Comparison of ENCODE assay signal across 31 cellular contexts in the genomic region with DNA sequence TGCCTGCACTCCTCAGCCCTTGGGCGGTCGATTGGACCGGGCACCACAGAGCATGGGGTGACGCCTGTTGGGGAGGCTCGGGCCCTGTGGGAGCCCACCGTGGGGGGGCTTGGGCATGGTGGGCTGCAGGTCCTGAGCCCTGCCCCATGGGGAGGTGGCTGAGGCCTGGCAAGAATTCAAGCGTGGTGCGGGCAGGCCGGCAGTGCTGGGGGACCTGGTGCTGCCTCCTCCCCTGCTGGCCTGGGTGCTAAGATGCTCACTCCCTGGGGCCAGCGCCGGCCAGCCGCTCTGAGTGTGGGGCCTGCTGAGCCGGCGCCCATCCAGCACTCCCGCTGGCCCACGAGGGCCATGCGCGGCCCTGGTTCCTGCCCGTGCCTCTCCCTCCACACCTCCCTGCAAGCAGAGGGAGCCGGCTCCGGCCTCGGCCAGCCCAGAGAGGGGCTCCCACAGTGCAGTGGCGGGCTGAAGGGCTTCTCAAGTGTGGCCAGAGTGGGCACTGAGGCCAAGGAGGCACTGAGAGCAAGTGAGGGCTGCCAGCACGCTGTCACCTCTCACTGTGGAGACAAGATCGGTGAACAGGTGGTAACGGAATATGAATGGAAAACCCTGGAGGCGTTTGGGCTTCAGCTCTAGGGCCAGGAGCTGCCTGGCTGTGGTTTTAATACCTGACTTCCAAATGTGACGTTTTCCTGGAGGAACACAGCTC. TPM values are rescaled to one million over a fixed set of nuclear protein-coding genes. Genes with fewer than 3 reads are reported as not detected.
"Had no signal": no experiment of that assay in that cellular context is flagged by ENCODE, and none has a peak within 500 bp of the region (broad histone marks: within the 10 kb centered on the region; RNA-seq: fewer than 3 reads in every experiment).

No MANE protein-coding gene starts in this region.

- DNase-seq: dermis blood vessel endothelial cell; effector memory CD4-positive, alpha-beta T cell; esophagus squamous epithelium; foreskin melanocyte; glutamatergic neuron; heart right ventricle; hippocampal formation; left cardiac atrium; left lung; mammary epithelial cell; natural killer cell; occipital lobe; ovary; posterior cingulate gyrus; psoas muscle; right cardiac atrium; sigmoid colon; stimulated activated CD4-positive, alpha-beta T cell treated with anti-CD3 and anti-CD28 coated beads, Interleukin-2, amount 100 ng/mL, for 24 hours; stimulated activated CD4-positive, alpha-beta T cell treated with anti-CD3 and anti-CD28 coated beads, Interleukin-4, amount 100 ng/mL, for 24 hours; stimulated activated naive CD4-positive, alpha-beta T cell treated with Interleukin-2 at 50 U/mL for 16 hours; uterus had no signal

- H3K27ac ChIP-seq: coronary artery, esophagus squamous epithelium, heart right ventricle, left lung, ovary, psoas muscle, sigmoid colon, thoracic aorta, tibial nerve, upper lobe of left lung, uterus had no signal

- H3K9me3 ChIP-seq: esophagus squamous epithelium, ovary, psoas muscle, sigmoid colon, thoracic aorta, tibial nerve, upper lobe of left lung, uterus had no signal

- ATAC-seq: left cardiac atrium, left lung, psoas muscle had no signal

- H3K4me3 ChIP-seq: coronary artery, esophagus squamous epithelium, heart right ventricle, left lung, ovary, psoas muscle, sigmoid colon, thoracic aorta, tibial nerve, upper lobe of left lung, uterus had no signal

- FAIRE-seq: endothelial cell of umbilical vein, keratinocyte had no signal

- H3K27me3 ChIP-seq: esophagus squamous epithelium, heart right ventricle, left lung, ovary, sigmoid colon, tibial nerve, upper lobe of left lung, uterus had no signal

- H3K36me3 ChIP-seq: esophagus squamous epithelium, heart right ventricle, left lung, ovary, sigmoid colon, thoracic aorta, upper lobe of left lung, uterus had no signal

- H3K4me1 ChIP-seq: heart right ventricle, left lung, psoas muscle, sigmoid colon, tibial nerve, upper lobe of left lung, uterus had no signal

RNA-seq across cellular contexts. Expression of a gene that starts 28.5 kb away (rescaled TPM):
- total RNA-seq: dermis blood vessel endothelial cell, mammary epithelial cell, renal cortical epithelial cell, skeletal muscle tissue had no signal
- polyA plus RNA-seq: immature natural killer cell, mammary epithelial cell, neural cell had no signal

RNA-seq across cellular contexts. Expression of a gene that starts 29.4 kb away (rescaled TPM):
- total RNA-seq: occipital lobe had no signal
- polyA plus RNA-seq: neural cell had no signal
